22 cellular contexts compared by ENCODE assay signal in the genomic region with DNA sequence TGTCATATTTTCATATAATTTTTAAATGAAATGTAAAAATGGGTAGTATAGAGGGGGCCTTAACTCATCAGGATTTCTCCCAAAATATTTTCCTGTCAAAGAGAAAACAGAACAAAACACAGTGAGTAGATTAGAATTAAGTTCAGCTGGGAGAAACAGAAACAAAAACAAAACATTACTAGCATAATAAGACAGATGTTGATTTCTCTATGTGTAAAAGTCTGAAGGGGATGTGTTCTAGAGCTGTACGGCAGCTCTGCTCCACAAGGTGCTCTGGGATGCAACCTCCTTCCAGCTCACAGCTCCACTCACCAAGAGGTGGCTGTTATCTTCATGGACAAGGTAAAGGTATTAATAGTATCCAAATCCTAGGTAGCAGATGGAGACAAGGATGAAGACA.
"Had no signal": no experiment of that assay in that cellular context is flagged by ENCODE, and none has a peak within 500 bp of the region (broad histone marks: within the 10 kb centered on the region; RNA-seq: fewer than 3 reads in every experiment).

No MANE protein-coding gene starts in this region.

- H3K4me3 ChIP-seq: MG63 had no signal

- DNase-seq: activated CD4-positive, alpha-beta T cell treated with anti-CD3 and anti-CD28 coated beads for 4 hours; activated CD4-positive, CD25-positive, alpha-beta regulatory T cell; activated CD8-positive, alpha-beta memory T cell treated with anti-CD3 and anti-CD28 coated beads, Interleukin-2, amount 50 U/mL, for 4 hours; activated CD8-positive, alpha-beta T cell treated with anti-CD3 and anti-CD28 coated beads for 36 hours; activated gamma-delta T cell treated with Interleukin-2 at 50 U/mL for 16 hours; activated naive CD4-positive, alpha-beta T cell treated with anti-CD3 and anti-CD28 coated beads, Interleukin-2, amount 10 ng/mL, durations not matched to agents 7 days and 5 days; activated naive CD8-positive, alpha-beta T cell treated with anti-CD3 and anti-CD28 coated beads for 36 hours; activated T-cell treated with anti-CD3 and anti-CD28 coated beads, Interleukin-2, amount 50 U/mL, for 72 hours; cerebellar nuclear complex; NCI-H1105; NCI-H1436; NCI-H1694 treated with DMSO at 0.1 percent for 48 hours; NCI-H2029 treated with DMSO at 0.1 percent for 48 hours; NCI-H345; NCI-H510A treated with DMSO at 0.1 percent for 48 hours; RPMI8226; SK-N-SH; T-helper 1 cell had no signal

- H3K9me3 ChIP-seq: MG63, SK-N-SH had no signal

- H3K9ac ChIP-seq: SK-N-SH had no signal

- H3K27me3 ChIP-seq: brain microvascular endothelial cell, MG63 had no signal

- ATAC-seq: activated CD8-positive, alpha-beta T cell treated with anti-CD3 and anti-CD28 coated beads for 36 hours; activated T-cell treated with anti-CD3 and anti-CD28 coated beads, Interleukin-2, amount 50 U/mL, for 72 hours; Right ventricle myocardium inferior had no signal

- H3K27ac ChIP-seq: VCaP had no signal

- H3K36me3 ChIP-seq: brain microvascular endothelial cell, MG63 had no signal
